ENCODE assay signal across 8 cellular contexts in genomic region chr9:22037954-22038690, GRCh38. TPM values are rescaled to one million over a fixed set of nuclear protein-coding genes. Genes with fewer than 3 reads are reported as not detected.
A peak's percentile ranks its signal among the peaks of the same experiment; 100 is the strongest.
DNase-seq lines count a peak whose midpoint lies in the region; ATAC-seq and TF ChIP-seq lines count a peak whose summit lies in the region.

No MANE protein-coding gene starts in this region.

- H3K27ac Mint-ChIP-seq in endodermal cell (no peak overlapping the region), progenitor cell of endocrine pancreas (no peak overlapping the region)

- no peaks in the 10 kb centered on the region for H3K36me3 Mint-ChIP-seq in endodermal cell (ENCODE audit: low read depth)
- H3K36me3 Mint-ChIP-seq in progenitor cell of endocrine pancreas (ENCODE audit: insufficient read depth), result no peaks in the 10 kb centered on the region

- H3K4me3 ChIP-seq in cardiac muscle cell, result no peak overlapping the region
- H3K4me3 ChIP-seq in right cardiac atrium (ENCODE audit: low read length), result no peak overlapping the region
- H3K4me3 ChIP-seq in endodermal cell (ENCODE audit: low read length), result no peak overlapping the region

- no peak overlapping the region for H3K9ac ChIP-seq in endodermal cell (ENCODE audit: extremely low read depth, low read length, poor library complexity, severe bottlenecking)

- H3K27me3 ChIP-seq in cardiac muscle cell (no peaks in the 10 kb centered on the region), right cardiac atrium (ENCODE audit: control insufficient read depth, insufficient read depth) (no peaks in the 10 kb centered on the region), endodermal cell (ENCODE audit: control insufficient read depth, insufficient read depth, low read length, poor library complexity, severe bottlenecking) (no peaks in the 10 kb centered on the region)

- no peak overlapping the region for H3K27ac ChIP-seq in cardiac muscle cell
- H3K27ac ChIP-seq in right cardiac atrium (ENCODE audit: low read length), result no peak overlapping the region
- H3K27ac ChIP-seq in endodermal cell (ENCODE audit: low read depth, low read length), result no peak overlapping the region

- DNase-seq in cardiac muscle cell (ENCODE audit: low read depth in 1 of 2, low spot score in 1 of 2) (peak in 1 of 2 donors; percentile 64), right cardiac atrium (no peak), NCI-H2029 treated with DMSO at 0.1 percent for 48 hours (lab: John Stamatoyannopoulos, UW) (peak; percentile 11), endodermal cell (no peak), progenitor cell of endocrine pancreas (ENCODE audit: low spot score, unreplicated experiment) (no peak), OCI-M2 (lab: John Stamatoyannopoulos, UW; ENCODE audit: unreplicated experiment) (no peak), activated T-cell treated with anti-CD3 and anti-CD28 coated beads for 4 hours (no peak), islet precursor cell (no peak)

- intact Hi-C loops in right cardiac atrium (cut with DNase I), result loop anchor here in 3 of 4 donors (10.0 kb wide), 1 partner anchor 223 kb away; no protein-coding TSS in a partner anchor

- H3K4me3 Mint-ChIP-seq in endodermal cell, result no peak overlapping the region
- H3K4me3 Mint-ChIP-seq in progenitor cell of endocrine pancreas (ENCODE audit: low read depth), result no peak overlapping the region

- no peaks in the 10 kb centered on the region for H3K4me1 Mint-ChIP-seq in endodermal cell
- peaks cover 9% of the 10 kb centered on the region for H3K4me1 Mint-ChIP-seq in progenitor cell of endocrine pancreas (ENCODE audit: low read depth)

- no peak for ATAC-seq in right cardiac atrium

- no peaks in the 10 kb centered on the region for H3K27me3 Mint-ChIP-seq in endodermal cell (ENCODE audit: insufficient read depth)
- H3K27me3 Mint-ChIP-seq in progenitor cell of endocrine pancreas, result no peaks in the 10 kb centered on the region

- H3K9me3 ChIP-seq in cardiac muscle cell (ENCODE audit: low read depth), result no peaks in the 10 kb centered on the region
- no peaks in the 10 kb centered on the region for H3K9me3 ChIP-seq in right cardiac atrium (ENCODE audit: control insufficient read depth, low read length)
- H3K9me3 ChIP-seq in endodermal cell (ENCODE audit: control insufficient read depth, low read length), result no peaks in the 10 kb centered on the region

- H3K36me3 ChIP-seq in cardiac muscle cell (no peaks in the 10 kb centered on the region), endodermal cell (ENCODE audit: control insufficient read depth, insufficient read depth, low read length) (no peaks in the 10 kb centered on the region)

- no peaks in the 10 kb centered on the region for H3K9me3 Mint-ChIP-seq in endodermal cell
- no peaks in the 10 kb centered on the region for H3K9me3 Mint-ChIP-seq in progenitor cell of endocrine pancreas (ENCODE audit: low read depth)

- WGBS in right cardiac atrium, result 26% methylated on average over 2 of the region's 2 CpGs
- 64 to 100% methylated on average over 1 to 2 of the region's 2 CpGs for WGBS in endodermal cell (ENCODE audit: insufficient coverage in 1 of 2, insufficient read length in 1 of 2), 2 experiments

- no peaks in the 10 kb centered on the region for H3K4me1 ChIP-seq in cardiac muscle cell (ENCODE audit: low read depth)
- H3K4me1 ChIP-seq in right cardiac atrium (ENCODE audit: control insufficient read depth, insufficient read depth, low read length), result no peaks in the 10 kb centered on the region
- no peaks in the 10 kb centered on the region for H3K4me1 ChIP-seq in endodermal cell (ENCODE audit: control insufficient read depth, insufficient read depth, low read length)

- TF ChIP-seq CTCF in cardiac muscle cell (IDR thresholded peaks at IDR 0.05; ENCODE audit: low read depth, low read length) (peak; percentile 49), endodermal cell (conservative IDR thresholded peaks at IDR 0.05) (peak; percentile 71), progenitor cell of endocrine pancreas (IDR thresholded peaks at IDR 0.05; ENCODE audit: unreplicated experiment) (peak; percentile 52)

RNA-seq across cellular contexts. Expression of gene CDKN2B, which starts 29.0 kb away (rescaled TPM):
- total RNA-seq in cardiac muscle cell (1.8 and 2.5 TPM in 2 replicates), right cardiac atrium (1 to 10 TPM in 3 of 4 donors, under 1 TPM in 1; 0.71 to 1.7 (median 1.3) TPM), endodermal cell (10 to 100 TPM in 1 of 2 donors, 1 to 10 TPM in 1; 4.5 to 11.4 TPM), progenitor cell of endocrine pancreas (1.2 and 3.9 TPM in 2 replicates)
- polyA plus RNA-seq in cardiac muscle cell (0.21 and 0.81 TPM in 2 replicates), right cardiac atrium (1.9 TPM)
- polyA plus RNA-seq in endodermal cell (2013, experiment 1 of 2), result 2.3 TPM
- polyA plus RNA-seq in endodermal cell (2013, experiment 2 of 2), result 4.1 TPM

RNA-seq across cellular contexts. Expression of gene CDKN2B-AS1, which starts 43.5 kb away (rescaled TPM):
- not detected in 2 replicates for total RNA-seq in cardiac muscle cell
- 0.44 TPM in 1 of 2 replicates, not detected in the other for polyA plus RNA-seq in cardiac muscle cell
- under 1 TPM in 1 of 4 donors, not detected in 3; 0.24 TPM for total RNA-seq in right cardiac atrium
- 0.09 TPM for polyA plus RNA-seq in right cardiac atrium
- total RNA-seq in endodermal cell, result not detected
- 0.61 TPM for polyA plus RNA-seq in endodermal cell (2013, experiment 1 of 2)
- 0.37 TPM for polyA plus RNA-seq in endodermal cell (2013, experiment 2 of 2)
- total RNA-seq in progenitor cell of endocrine pancreas, result not detected in 2 replicates

RNA-seq across cellular contexts. Expression of gene CDKN2A, which starts 43.9 kb away (rescaled TPM):
- total RNA-seq in cardiac muscle cell (0.25 and 0.27 TPM in 2 replicates), right cardiac atrium (under 1 TPM in 1 of 4 donors, not detected in 3; 0.37 TPM), endodermal cell (1 to 10 TPM; 1.9 to 6.7 TPM), progenitor cell of endocrine pancreas (not detected in 2 replicates)
- polyA plus RNA-seq in cardiac muscle cell (not detected in 2 replicates), right cardiac atrium (0.32 TPM)
- 2.1 TPM for polyA plus RNA-seq in endodermal cell (2013, experiment 1 of 2)
- 3.9 TPM for polyA plus RNA-seq in endodermal cell (2013, experiment 2 of 2)
